Comparison of ENCODE assay signal across 9 cellular contexts in genomic region chr12:63276537-63277365, GRCh38.
A peak's percentile ranks its signal among the peaks of the same experiment; 100 is the strongest.
DNase-seq lines count a peak whose midpoint lies in the region; ATAC-seq, FAIRE-seq and TF ChIP-seq lines count a peak whose summit lies in the region.
"Had no signal": no experiment of that assay in that cellular context is flagged by ENCODE, and none has a peak within 500 bp of the region (broad histone marks: within the 10 kb centered on the region; RNA-seq: fewer than 3 reads in every experiment).

No MANE protein-coding gene starts in this region.

- H3K4me2 ChIP-seq in OCI-LY3 (ENCODE audit: low read length) = peak overlapping the region; percentile 31

- DNase-seq in activated CD8-positive, alpha-beta memory T cell treated with anti-CD3 and anti-CD28 coated beads, Interleukin-2, amount 10 ng/mL, durations not matched to agents 7 days and 5 days = no peak
- DNase-seq in activated CD8-positive, alpha-beta memory T cell treated with anti-CD3 and anti-CD28 coated beads for 24 hours = no peak
- peak; percentile 12 for DNase-seq in HS-27A (ENCODE audit: low read depth)
- no peak for DNase-seq in epithelial cell of proximal tubule (ENCODE audit: low read depth)
- DNase-seq in retinal pigment epithelial cell (ENCODE audit: low read depth) = no peak
- no peak for DNase-seq in GM12891 (ENCODE audit: insufficient read length, low spot score)

- no peak for TF ChIP-seq POLR2A in GM12891 (IDR thresholded peaks at IDR 0.05; ENCODE audit: low read depth, low read length)

- H3K27me3 ChIP-seq in OCI-LY3 (ENCODE audit: low read depth, low read length) = no peaks in the 10 kb centered on the region

- no peaks in the 10 kb centered on the region for H3K36me3 Mint-ChIP-seq in activated CD8-positive, alpha-beta memory T cell treated with anti-CD3 and anti-CD28 coated beads, Interleukin-2, amount 10 ng/mL, durations not matched to agents 7 days and 5 days

- H3K9me3 Mint-ChIP-seq in activated CD8-positive, alpha-beta memory T cell treated with anti-CD3 and anti-CD28 coated beads, Interleukin-2, amount 10 ng/mL, durations not matched to agents 7 days and 5 days (ENCODE audit: low read depth) = no peaks in the 10 kb centered on the region

- H3K9ac ChIP-seq in OCI-LY3 (ENCODE audit: low read length) = no peak overlapping the region; the same call in 1 of the 2 replicates

- H3K27ac ChIP-seq in OCI-LY3 (ENCODE audit: low read length) = no peak overlapping the region

- H3K4me3 Mint-ChIP-seq in activated CD8-positive, alpha-beta memory T cell treated with anti-CD3 and anti-CD28 coated beads, Interleukin-2, amount 10 ng/mL, durations not matched to agents 7 days and 5 days = peak overlapping the region; percentile 14
- H3K4me3 Mint-ChIP-seq: stimulated activated naive CD8-positive, alpha-beta T cell treated with anti-CD3 and anti-CD28 coated beads, Interleukin-15, Interleukin-2, amounts not matched to agents 100 ng/mL and 50 ng/mL, for 24 hours had no signal

- peak overlapping the region; percentile 25 for H3K4me3 ChIP-seq in OCI-LY3 (ENCODE audit: low read length)
- no peak overlapping the region for H3K4me3 ChIP-seq in epithelial cell of proximal tubule (ENCODE audit: low read depth, low read length)
- no peak overlapping the region for H3K4me3 ChIP-seq in retinal pigment epithelial cell (ENCODE audit: low read length)

- H4K20me1 ChIP-seq in OCI-LY3 (ENCODE audit: insufficient read depth, low read length) = no peaks in the 10 kb centered on the region

- no peak for ATAC-seq in activated CD8-positive, alpha-beta memory T cell treated with anti-CD3 and anti-CD28 coated beads, Interleukin-2, amount 10 ng/mL, durations not matched to agents 7 days and 5 days
- ATAC-seq in GM21515 (IDR thresholded peaks at IDR 0.05; ENCODE audit: unreplicated experiment) = peak; percentile 84

- peak; percentile 79 for TF ChIP-seq CTCF in OCI-LY3 (IDR thresholded peaks at IDR 0.05; ENCODE audit: low read depth, low read length)
- peak; percentile 95 for TF ChIP-seq CTCF in epithelial cell of proximal tubule (conservative IDR thresholded peaks at IDR 0.05; ENCODE audit: low read depth, low read length)
- TF ChIP-seq CTCF in retinal pigment epithelial cell (conservative IDR thresholded peaks at IDR 0.05; ENCODE audit: low read depth, low read length) = peak; percentile 91

- H3K27ac Mint-ChIP-seq in activated CD8-positive, alpha-beta memory T cell treated with anti-CD3 and anti-CD28 coated beads, Interleukin-2, amount 10 ng/mL, durations not matched to agents 7 days and 5 days = peak overlapping the region; percentile 21
- H3K27ac Mint-ChIP-seq: stimulated activated naive CD8-positive, alpha-beta T cell treated with anti-CD3 and anti-CD28 coated beads, Interleukin-15, Interleukin-2, amounts not matched to agents 100 ng/mL and 50 ng/mL, for 24 hours had no signal

- H3K4me1 ChIP-seq in OCI-LY3 (ENCODE audit: low read length) = peaks cover 10% of the 10 kb centered on the region

- no peaks in the 10 kb centered on the region for H3K9me3 ChIP-seq in OCI-LY3 (ENCODE audit: insufficient read depth, low read length)

- no peak for FAIRE-seq in GM12891 (lab: Jason Lieb, UNC)

- H3K36me3 ChIP-seq in OCI-LY3 (replicated peaks; ENCODE audit: low read depth, low read length) = no peaks in the 10 kb centered on the region

- H3K79me2 ChIP-seq in OCI-LY3 (ENCODE audit: low read length) = no peaks in the 10 kb centered on the region

- CTCF ChIA-PET in activated CD8-positive, alpha-beta memory T cell treated with anti-CD3 and anti-CD28 coated beads, Interleukin-2, amount 10 ng/mL, durations not matched to agents 7 days and 5 days (lab: Charles Lee) = no interaction called here

- H2AFZ ChIP-seq in OCI-LY3 (ENCODE audit: low read depth, low read length) = peak overlapping the region; percentile 79; the same call in 1 of the 2 replicates

- peaks cover 2% of the 10 kb centered on the region for H3K4me1 Mint-ChIP-seq in activated CD8-positive, alpha-beta memory T cell treated with anti-CD3 and anti-CD28 coated beads, Interleukin-2, amount 10 ng/mL, durations not matched to agents 7 days and 5 days

- no peaks in the 10 kb centered on the region for H3K27me3 Mint-ChIP-seq in activated CD8-positive, alpha-beta memory T cell treated with anti-CD3 and anti-CD28 coated beads, Interleukin-2, amount 10 ng/mL, durations not matched to agents 7 days and 5 days

TF ChIP-seq in GM12891, 5 proteins besides CTCF, POLR2A, EP300 and RAD21:
- TF ChIP-seq TAF1 (IDR thresholded peaks at IDR 0.05; ENCODE audit: low read depth, low read length) = no peak
- no peak for TF ChIP-seq PAX5 (IDR thresholded peaks at IDR 0.05; ENCODE audit: insufficient read depth, low read length, severe bottlenecking)
- TF ChIP-seq SPI1 (IDR thresholded peaks at IDR 0.05; ENCODE audit: low read depth, low read length) = no peak
- no peak for TF ChIP-seq POU2F2 (IDR thresholded peaks at IDR 0.05; ENCODE audit: low read depth, low read length)
- no peak for TF ChIP-seq POLR2AphosphoS5 (IDR thresholded peaks at IDR 0.05; ENCODE audit: low read depth, low read length)
